1 cellular context compared by ENCODE assay signal in the genomic region with DNA sequence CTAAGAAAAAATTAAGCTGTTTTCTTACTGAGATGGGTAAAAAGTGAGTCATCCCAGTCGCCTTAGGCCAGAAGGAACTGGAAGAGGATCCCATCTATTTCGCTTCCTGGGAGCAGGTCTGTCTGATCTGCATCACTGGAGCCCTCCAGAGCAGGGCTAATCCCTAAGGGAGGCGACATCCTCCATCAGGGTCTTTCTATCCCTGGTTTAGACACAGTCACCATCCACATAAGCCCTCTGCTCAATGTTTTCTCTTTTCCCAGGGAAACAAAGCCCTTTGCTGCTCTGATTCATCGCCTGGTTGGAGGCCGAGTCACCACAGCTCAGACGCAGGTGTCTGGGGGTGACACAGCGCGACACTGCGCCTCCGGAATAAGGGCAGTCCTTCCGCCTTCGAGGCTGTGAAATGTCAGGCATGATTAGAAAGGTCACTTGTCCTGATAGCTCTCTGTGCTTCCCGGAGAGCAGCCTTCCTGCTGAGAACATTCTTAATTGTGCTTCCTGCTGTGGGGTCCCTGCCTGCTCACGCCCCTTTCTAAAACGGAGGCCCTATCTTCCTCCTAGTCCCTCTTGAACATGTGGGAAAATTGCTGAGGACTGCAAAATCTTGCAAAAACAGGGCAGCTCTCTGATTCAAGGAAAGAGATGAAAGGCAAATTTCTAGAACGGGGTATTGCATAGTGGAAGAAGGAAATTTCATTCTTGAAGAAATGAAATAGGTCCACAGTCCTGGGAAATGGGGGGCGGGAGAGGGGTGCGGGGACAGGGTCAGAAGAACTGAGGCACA.
TF ChIP-seq lines count a peak whose summit lies in the region.

No MANE protein-coding gene starts in this region.

TF ChIP-seq in IMR-90, 13 proteins besides CTCF, POLR2A, EP300 and RAD21 (continued from another document):
- TF ChIP-seq, protein P1, sequence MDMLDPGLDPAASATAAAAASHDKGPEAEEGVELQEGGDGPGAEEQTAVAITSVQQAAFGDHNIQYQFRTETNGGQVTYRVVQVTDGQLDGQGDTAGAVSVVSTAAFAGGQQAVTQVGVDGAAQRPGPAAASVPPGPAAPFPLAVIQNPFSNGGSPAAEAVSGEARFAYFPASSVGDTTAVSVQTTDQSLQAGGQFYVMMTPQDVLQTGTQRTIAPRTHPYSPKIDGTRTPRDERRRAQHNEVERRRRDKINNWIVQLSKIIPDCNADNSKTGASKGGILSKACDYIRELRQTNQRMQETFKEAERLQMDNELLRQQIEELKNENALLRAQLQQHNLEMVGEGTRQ (IDR thresholded peaks at IDR 0.05; ENCODE audit: low read depth, low read length) = no peak
- TF ChIP-seq RCOR1 (IDR thresholded peaks at IDR 0.05; ENCODE audit: insufficient replicate concordance, low read length) = no peak
- TF ChIP-seq, protein P2, sequence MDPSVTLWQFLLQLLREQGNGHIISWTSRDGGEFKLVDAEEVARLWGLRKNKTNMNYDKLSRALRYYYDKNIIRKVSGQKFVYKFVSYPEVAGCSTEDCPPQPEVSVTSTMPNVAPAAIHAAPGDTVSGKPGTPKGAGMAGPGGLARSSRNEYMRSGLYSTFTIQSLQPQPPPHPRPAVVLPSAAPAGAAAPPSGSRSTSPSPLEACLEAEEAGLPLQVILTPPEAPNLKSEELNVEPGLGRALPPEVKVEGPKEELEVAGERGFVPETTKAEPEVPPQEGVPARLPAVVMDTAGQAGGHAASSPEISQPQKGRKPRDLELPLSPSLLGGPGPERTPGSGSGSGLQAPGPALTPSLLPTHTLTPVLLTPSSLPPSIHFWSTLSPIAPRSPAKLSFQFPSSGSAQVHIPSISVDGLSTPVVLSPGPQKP (IDR thresholded peaks at IDR 0.05; ENCODE audit: borderline replicate concordance, low read depth, low read length) = peak; percentile 63; the same call in 1 of the 2 replicates
- peak; percentile 97 for TF ChIP-seq MAFK (IDR thresholded peaks at IDR 0.05; ENCODE audit: low read depth, low read length)
- TF ChIP-seq CEBPB (IDR thresholded peaks at IDR 0.05; ENCODE audit: low read depth, low read length) = no peak
- TF ChIP-seq MAZ (IDR thresholded peaks at IDR 0.05; ENCODE audit: borderline replicate concordance, low read depth, low read length) = no peak
- peak; percentile 92 for TF ChIP-seq FOS (IDR thresholded peaks at IDR 0.05; ENCODE audit: low read depth, low read length)
